In genomic region chr19:3606690-3607289, GRCh38 we compare ENCODE assay signal across 8 cellular contexts. TPM values are rescaled to one million over a fixed set of nuclear protein-coding genes. Genes with fewer than 3 reads are reported as not detected.
A peak's percentile ranks its signal among the peaks of the same experiment; 100 is the strongest.
DNase-seq lines count a peak whose midpoint lies in the region; ATAC-seq lines count a peak whose summit lies in the region.

Gene TBXA2R, minus strand, starts transcription at chr19:3606875. Its CDS starts 6,241 bp downstream, at chr19:3600634.

- H3K27me3 Mint-ChIP-seq in IgD-negative memory B cell (peaks cover 6% of the 10 kb centered on the region), naive B cell (no peaks in the 10 kb centered on the region)

- H3K4me1 Mint-ChIP-seq in IgD-negative memory B cell (peaks cover 0 to 7% (median 5%) of the 10 kb centered on the region in 3 donors), naive B cell (peaks cover 15 to 18% (median 18%) of the 10 kb centered on the region in 3 donors)

- H3K36me3 Mint-ChIP-seq in IgD-negative memory B cell (peaks cover 4% of the 10 kb centered on the region), naive B cell (no peaks in the 10 kb centered on the region)

- no peak within 1 kb of the TSS for H3K27ac Mint-ChIP-seq in IgD-negative memory B cell
- H3K27ac Mint-ChIP-seq in naive B cell, result peak within 1 kb of the TSS in 5 of 6 donors; percentile 14 to 72 (median 63)

- H3K9me3 Mint-ChIP-seq in IgD-negative memory B cell (no peaks in the 10 kb centered on the region), naive B cell (no peaks in the 10 kb centered on the region)

- peak; percentile 59 to 71 for ATAC-seq in naive B cell (ENCODE audit: low read depth in 2 of 2)

- DNase-seq in COLO829 (ENCODE audit: low spot score), result peak; percentile 72
- DNase-seq in activated T-cell treated with anti-CD3 and anti-CD28 coated beads for 24 hours (ENCODE audit: low read depth), result peak; percentile 32
- DNase-seq in fibroblast of gingiva (ENCODE audit: low read depth), result peak; percentile 46
- DNase-seq in naive B cell, result peak; percentile 76
- DNase-seq in stromal cell of bone marrow (ENCODE audit: low read depth), result peak; percentile 46
- no peak for DNase-seq in SW480 (ENCODE audit: low spot score)
- no peak for DNase-seq in mesenteric fat pad (ENCODE audit: low spot score)

- H3K4me3 Mint-ChIP-seq in IgD-negative memory B cell, result peak within 1 kb of the TSS in 3 of 4 donors; percentile 44 to 69 (median 45)
- H3K4me3 Mint-ChIP-seq in naive B cell, result peak within 1 kb of the TSS in 5 of 8 donors; percentile 80 to 90 (median 84)

RNA-seq across cellular contexts. Expression of gene TBXA2R, which starts in this region (rescaled TPM):
- polyA plus RNA-seq in IgD-negative memory B cell (3.3 TPM), naive B cell (ENCODE audit: low read depth in 6 of 6) (10 to 100 TPM; 15.9 to 32.5 (median 22.7) TPM)
- 5.4 TPM for total RNA-seq in mesenteric fat pad

Comparison
In these comparisons a context has a peak if more than half of its experiments do, and no peak if none do; other contexts are left out.
1. DNase-seq: peak in COLO829 (single experiment), activated T-cell treated with anti-CD3 and anti-CD28 coated beads for 24 hours (single experiment), fibroblast of gingiva (single experiment), naive B cell (single experiment) and stromal cell of bone marrow (single experiment); none in SW480 (single experiment) and mesenteric fat pad (single experiment).
2. H3K27ac Mint-ChIP-seq: peak in naive B cell (5 of 6); none in IgD-negative memory B cell (0 of 3).